Comparison of ENCODE assay signal across 10 cellular contexts in the genomic region with DNA sequence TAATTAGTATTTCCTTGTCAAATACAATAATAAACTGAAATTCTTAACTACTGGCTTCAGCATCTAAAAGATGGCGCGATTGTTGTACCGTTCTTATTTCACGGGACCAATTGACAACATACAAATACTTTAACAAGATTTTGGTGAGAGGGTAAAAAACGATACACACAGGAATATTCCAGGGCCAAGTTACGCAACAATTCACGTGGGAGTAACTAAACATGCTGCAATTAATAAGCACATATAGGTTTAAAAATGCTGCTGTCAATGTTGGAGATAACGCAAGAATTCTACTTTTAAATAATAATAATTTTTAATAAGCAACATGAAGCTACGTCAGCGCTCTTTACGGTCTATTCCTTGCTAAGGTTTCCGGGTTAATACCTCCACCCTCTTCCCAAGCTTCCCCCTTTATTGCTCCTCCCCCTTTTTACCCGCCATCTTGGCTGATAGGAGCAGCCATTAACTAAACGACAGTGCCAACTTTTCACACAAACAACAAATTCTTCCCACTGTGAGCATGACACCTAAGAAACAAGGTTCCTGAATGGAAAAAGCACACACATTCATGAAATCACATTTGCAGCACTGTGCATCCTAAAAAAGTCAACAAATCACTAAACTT. TPM values are rescaled to one million over a fixed set of nuclear protein-coding genes. Genes with fewer than 3 reads are reported as not detected.
A peak's percentile ranks its signal among the peaks of the same experiment; 100 is the strongest.
DNase-seq lines count a peak whose midpoint lies in the region; ATAC-seq, FAIRE-seq and TF ChIP-seq lines count a peak whose summit lies in the region.
"Had no signal": no experiment of that assay in that cellular context is flagged by ENCODE, and none has a peak within 500 bp of the region (broad histone marks: within the 10 kb centered on the region; RNA-seq: fewer than 3 reads in every experiment).

No MANE protein-coding gene starts in this region.

- H2BK5ac ChIP-seq in H1 (ENCODE audit: low read depth, low read length): peak overlapping the region; percentile 81; the same call in 1 of the 2 replicates

- DNase-seq in activated CD8-positive, alpha-beta memory T cell treated with anti-CD3 and anti-CD28 coated beads, Interleukin-2, amount 10 ng/mL, durations not matched to agents 7 days and 5 days: peak; percentile 70
- no peak for DNase-seq in activated CD8-positive, alpha-beta memory T cell treated with anti-CD3 and anti-CD28 coated beads for 24 hours
- DNase-seq in RWPE2 (ENCODE audit: low spot score) (no peak), H1 (ENCODE audit: low read depth in 1 of 2, low spot score in 2 of 2) (peak in 1 of 2 experiments; percentile 45), pons (ENCODE audit: low spot score) (peak; percentile 81), COLO829 (ENCODE audit: low spot score) (no peak), HK-2 (ENCODE audit: unreplicated experiment) (no peak)

- H3K27me3 Mint-ChIP-seq in activated CD8-positive, alpha-beta memory T cell treated with anti-CD3 and anti-CD28 coated beads, Interleukin-2, amount 10 ng/mL, durations not matched to agents 7 days and 5 days: no peaks in the 10 kb centered on the region

- H3K4me1 ChIP-seq in RWPE2 (ENCODE audit: insufficient read depth, poor library complexity, severe bottlenecking): peaks cover 32% of the 10 kb centered on the region
- peaks cover 0 to 6% (median 0%) of the 10 kb centered on the region in 4 experiments; a peak in 2 of 7 replicates for H3K4me1 ChIP-seq in H1 (replicated peaks in 1 of 4; ENCODE audit: control insufficient read depth in 3 of 4, insufficient read depth in 4 of 4, low read length in 3 of 4)
- H3K4me1 ChIP-seq: BLaER1 had no signal

- whole genome bisulfite sequencing in H1 (ENCODE audit: extremely low coverage in 1 of 2, insufficient coverage in 1 of 2, insufficient read length in 1 of 2, insufficient replicate concordance in 2 of 2, low coverage in 1 of 2, low lambda C conversion rate in 2 of 2, missing lambda C conversion rate in 1 of 2), 2 experiments: 5% methylated on average over 13 of the region's 14 CpGs; no CpG with 5 or more reads in 1 of the 2 experiments

- H2BK20ac ChIP-seq in H1 (ENCODE audit: low read length): no peak overlapping the region

- peak overlapping the region; percentile 91 for H3K4ac ChIP-seq in H1 (replicated peaks; ENCODE audit: insufficient read length, low read depth, low read length)

- H3K23ac ChIP-seq in H1 (ENCODE audit: insufficient read length): no peak overlapping the region

- H3K4me3 ChIP-seq in RWPE2 (ENCODE audit: severe bottlenecking): peak overlapping the region; percentile 85
- H3K4me3 ChIP-seq in H1 (ENCODE audit: extremely low read depth in 1 of 4, insufficient read depth in 2 of 4, low read depth in 3 of 4, low read length in 4 of 4): peak overlapping the region; percentile 79 to 98 (median 94)
- H3K4me3 ChIP-seq: BLaER1 had no signal

- no peak overlapping the region for H2BK120ac ChIP-seq in H1 (replicated peaks; ENCODE audit: low read depth, low read length)

- H3K27ac Mint-ChIP-seq in activated CD8-positive, alpha-beta memory T cell treated with anti-CD3 and anti-CD28 coated beads, Interleukin-2, amount 10 ng/mL, durations not matched to agents 7 days and 5 days: peak overlapping the region; percentile 98

- H4K5ac ChIP-seq in H1 (ENCODE audit: insufficient read length, low read depth, low read length): peak overlapping the region; percentile 77

- TF ChIP-seq POLR2A in H1 (IDR thresholded peaks at IDR 0.05; ENCODE audit: control extremely low read depth in 1 of 2, low read depth in 2 of 2, low read length in 2 of 2): no peak; a peak in 1 of 3 replicates

- H3K9me3 Mint-ChIP-seq in activated CD8-positive, alpha-beta memory T cell treated with anti-CD3 and anti-CD28 coated beads, Interleukin-2, amount 10 ng/mL, durations not matched to agents 7 days and 5 days (ENCODE audit: low read depth): no peaks in the 10 kb centered on the region
- H3K9me3 Mint-ChIP-seq: neural crest cell had no signal

- peak; percentile 52 for ATAC-seq in activated CD8-positive, alpha-beta memory T cell treated with anti-CD3 and anti-CD28 coated beads, Interleukin-2, amount 10 ng/mL, durations not matched to agents 7 days and 5 days
- ATAC-seq in RWPE2 (ENCODE audit: low read depth) (peak; percentile 72), GM21515 (IDR thresholded peaks at IDR 0.05; ENCODE audit: unreplicated experiment) (no peak)

- H3K4me3 Mint-ChIP-seq in activated CD8-positive, alpha-beta memory T cell treated with anti-CD3 and anti-CD28 coated beads, Interleukin-2, amount 10 ng/mL, durations not matched to agents 7 days and 5 days: peak overlapping the region; percentile 92
- H3K4me3 Mint-ChIP-seq: neural crest cell had no signal

- no peaks in the 10 kb centered on the region for H3K27me3 ChIP-seq in RWPE2 (ENCODE audit: insufficient read depth, poor library complexity, severe bottlenecking)
- no peaks in the 10 kb centered on the region for H3K27me3 ChIP-seq in H1 (replicated peaks in 1 of 4; ENCODE audit: control insufficient read depth in 3 of 4, extremely low read depth in 1 of 4, insufficient read depth in 3 of 4, low read length in 3 of 4)
- H3K27me3 ChIP-seq: BLaER1 had no signal

- H3K27ac ChIP-seq in RWPE2 (ENCODE audit: poor library complexity, severe bottlenecking): peak overlapping the region; percentile 83
- peak overlapping the region; percentile 99 for H3K27ac ChIP-seq in H1 (ENCODE audit: low read depth, low read length)
- H3K27ac ChIP-seq: BLaER1 had no signal

- CTCF ChIA-PET in activated CD8-positive, alpha-beta memory T cell treated with anti-CD3 and anti-CD28 coated beads, Interleukin-2, amount 10 ng/mL, durations not matched to agents 7 days and 5 days (lab: Charles Lee): no interaction called here
- CTCF ChIA-PET in H1 (lab: Charles Lee; ENCODE audit: partially characterized antibody): no interaction called here

- peaks cover 24% of the 10 kb centered on the region for H3K36me3 Mint-ChIP-seq in activated CD8-positive, alpha-beta memory T cell treated with anti-CD3 and anti-CD28 coated beads, Interleukin-2, amount 10 ng/mL, durations not matched to agents 7 days and 5 days

- peak overlapping the region; percentile 75; the same call in 1 of the 2 replicates for H2BK12ac ChIP-seq in H1 (ENCODE audit: low read depth, low read length)

- H2BK15ac ChIP-seq in H1 (ENCODE audit: low read length): no peak overlapping the region

- TF ChIP-seq EP300 in H1 (IDR thresholded peaks at IDR 0.05; ENCODE audit: borderline replicate concordance in 1 of 2, low read depth in 2 of 2, low read length in 2 of 2): no peak

- H3K9ac ChIP-seq in H1 (replicated peaks in 1 of 4; ENCODE audit: extremely low read depth in 1 of 4, low read depth in 3 of 4, low read length in 3 of 4): peak overlapping the region; percentile 57 to 99 (median 94)
- H3K9ac ChIP-seq: BLaER1 had no signal

- no peaks in the 10 kb centered on the region for H3K9me3 ChIP-seq in RWPE2 (ENCODE audit: severe bottlenecking)
- no peaks in the 10 kb centered on the region for H3K9me3 ChIP-seq in H1 (ENCODE audit: insufficient read depth in 2 of 2, low read depth in 1 of 2, low read length in 1 of 2)
- H3K9me3 ChIP-seq: BLaER1 had no signal

- H3K4me1 Mint-ChIP-seq in activated CD8-positive, alpha-beta memory T cell treated with anti-CD3 and anti-CD28 coated beads, Interleukin-2, amount 10 ng/mL, durations not matched to agents 7 days and 5 days: peaks cover 29% of the 10 kb centered on the region
- H3K4me1 Mint-ChIP-seq: neural crest cell had no signal

- no peak overlapping the region for H4K8ac ChIP-seq in H1 (ENCODE audit: extremely low read depth, insufficient read depth, low read length)

- H3K23me2 ChIP-seq in H1 (ENCODE audit: low read depth, low read length): peaks cover 4% of the 10 kb centered on the region; the same call in 1 of the 2 replicates

- H4K20me1 ChIP-seq in H1 (replicated peaks in 1 of 2; ENCODE audit: control insufficient read depth in 1 of 2, insufficient read depth in 2 of 2, low read length in 2 of 2): peaks cover 0 to 2% of the 10 kb centered on the region in 2 experiments
- H4K20me1 ChIP-seq: BLaER1 had no signal

- H3K14ac ChIP-seq in H1 (ENCODE audit: insufficient read length): no peak overlapping the region

- no peak for TF ChIP-seq CTCF in RWPE2 (IDR thresholded peaks at IDR 0.05; ENCODE audit: poor library complexity, severe bottlenecking)
- TF ChIP-seq CTCF in H1 (IDR thresholded peaks at IDR 0.05; ENCODE audit: control extremely low read depth in 1 of 3, insufficient read depth in 1 of 3, low read depth in 1 of 3, low read length in 3 of 3): no peak

- H3K56ac ChIP-seq in H1 (replicated peaks; ENCODE audit: insufficient read length, low read depth, low read length): no peak overlapping the region

- peak; percentile 73 for FAIRE-seq in H1 (lab: Jason Lieb, UNC)

- TF ChIP-seq RAD21 in H1 (IDR thresholded peaks at IDR 0.05 in 1 of 2, conservative IDR thresholded peaks at IDR 0.05 in 1 of 2; ENCODE audit: low read depth in 2 of 2, low read length in 2 of 2): no peak

- no peak overlapping the region for H2AFZ ChIP-seq in H1 (ENCODE audit: low read length)

- POLR2A ChIA-PET in H1 (lab: Charles Lee; ENCODE audit: partially characterized antibody): interaction anchor here (3.2 kb wide), 1 partner anchor 226 kb away, joined by 34 read pairs; the partner anchor contains the start of gene TMSB4Y

- no peak overlapping the region for H3K18ac ChIP-seq in H1 (ENCODE audit: extremely low read depth, low read length)

- H3K79me1 ChIP-seq in H1 (ENCODE audit: low read depth, low read length): no peaks in the 10 kb centered on the region

- no peak overlapping the region for H2AK5ac ChIP-seq in H1 (ENCODE audit: low read depth, low read length)

- peaks cover 3 to 64% of the 10 kb centered on the region in 2 experiments for H3K79me2 ChIP-seq in H1 (ENCODE audit: control insufficient read depth in 1 of 2, insufficient read depth in 2 of 2, low read length in 2 of 2)

- H4K91ac ChIP-seq in H1 (replicated peaks; ENCODE audit: insufficient read length, low read length): no peak overlapping the region

- H3K4me2 ChIP-seq in H1 (ENCODE audit: insufficient read depth in 1 of 2, low read depth in 2 of 2, low read length in 2 of 2): peak overlapping the region; percentile 68 to 71
- H3K4me2 ChIP-seq: BLaER1 had no signal

- H3K36me3 ChIP-seq in RWPE2 (ENCODE audit: low read depth) (peaks cover 42% of the 10 kb centered on the region), H1 (ENCODE audit: control insufficient read depth in 2 of 4, insufficient read depth in 4 of 4, low read length in 3 of 4) (peaks cover 0 to 22% (median 0%) of the 10 kb centered on the region in 4 experiments; a peak in 2 of 8 replicates)
- H3K36me3 ChIP-seq: BLaER1 had no signal

RNA-seq across cellular contexts. Expression of gene UTY, which starts 1.6 kb away (rescaled TPM):
- 10 to 100 TPM; 21.2 to 41.8 TPM for total RNA-seq in activated CD8-positive, alpha-beta memory T cell treated with anti-CD3 and anti-CD28 coated beads, Interleukin-2, amount 10 ng/mL, durations not matched to agents 7 days and 5 days
- total RNA-seq in H1 (2021; fragmentation: NEBNext Ultra II Directional; extraction: Animal tissue kit (Norgen Biotek cat#: 25700)): 15.0 and 20.4 TPM in 2 replicates
- 5.3 and 7.2 TPM in 2 replicates for polyA plus RNA-seq in H1 (2011; rRNA removed)
- polyA plus RNA-seq in H1 (2011; cell fraction: cytosol; rRNA removed): 8.4 TPM
- polyA plus RNA-seq in H1 (2011; cell fraction: nucleus; rRNA removed): 16.0 TPM
- polyA plus RNA-seq in H1 (2012, experiment 1 of 2): 5.9 to 9.5 TPM (median 7.8 TPM) in 4 replicates
- 0.45 TPM for polyA plus RNA-seq in H1 (2012, experiment 2 of 2)
- 6.1 TPM for polyA plus RNA-seq in H1 (2013, experiment 1 of 2)
- polyA plus RNA-seq in H1 (2013, experiment 2 of 2): 5.6 TPM
- polyA minus RNA-seq in H1 (2011; rRNA and poly(A)+ RNA removed): 68.0 and 74.0 TPM in 2 replicates
- 17.7 TPM for polyA minus RNA-seq in H1 (2011; cell fraction: cytosol; rRNA and poly(A)+ RNA removed)
- 196 TPM for polyA minus RNA-seq in H1 (2011; cell fraction: nucleus; rRNA and poly(A)+ RNA removed)
- total RNA-seq: neural crest cell had no signal

Comparison
In these comparisons a context has a peak if more than half of its experiments do, and no peak if none do; other contexts are left out.
1. DNase-seq: peak in activated CD8-positive, alpha-beta memory T cell treated with anti-CD3 and anti-CD28 coated beads, Interleukin-2, amount 10 ng/mL, durations not matched to agents 7 days and 5 days (single experiment) and pons (single experiment); none in activated CD8-positive, alpha-beta memory T cell treated with anti-CD3 and anti-CD28 coated beads for 24 hours (single experiment), RWPE2 (single experiment), COLO829 (single experiment) and HK-2 (single experiment).